Comparison of ENCODE assay signal across 8 cellular contexts in genomic region chr12:6167327-6168280, GRCh38. TPM values are rescaled to one million over a fixed set of nuclear protein-coding genes. Genes with fewer than 3 reads are reported as not detected.
DNase-seq lines count a peak whose midpoint lies in the region; ATAC-seq and TF ChIP-seq lines count a peak whose summit lies in the region.

No MANE protein-coding gene starts in this region.

- WGBS in endodermal cell (ENCODE audit: insufficient coverage in 1 of 2, insufficient read length in 1 of 2), 2 experiments, result 87 to 96% methylated on average over 10 to 17 of the region's 17 CpGs

- H3K4me1 ChIP-seq in BLaER1 (peaks cover 28% of the 10 kb centered on the region), endodermal cell (ENCODE audit: control insufficient read depth, insufficient read depth, low read length) (no peaks in the 10 kb centered on the region)

- H3K27ac ChIP-seq in BLaER1 (peak overlapping the region; percentile 56), endodermal cell (ENCODE audit: low read depth, low read length) (no peak overlapping the region), substantia nigra (ENCODE audit: low read depth, low read length, poor library complexity, severe bottlenecking) (peak overlapping the region; percentile 13)

- H3K27me3 ChIP-seq in BLaER1 (no peaks in the 10 kb centered on the region), endodermal cell (ENCODE audit: control insufficient read depth, insufficient read depth, low read length, poor library complexity, severe bottlenecking) (no peaks in the 10 kb centered on the region)

- H3K9me3 ChIP-seq in BLaER1, result peaks cover 14% of the 10 kb centered on the region; the same call in 1 of the 2 replicates
- no peaks in the 10 kb centered on the region for H3K9me3 ChIP-seq in endodermal cell (ENCODE audit: control insufficient read depth, low read length)

- no peaks in the 10 kb centered on the region for H3K36me3 ChIP-seq in BLaER1
- H3K36me3 ChIP-seq in endodermal cell (ENCODE audit: control insufficient read depth, insufficient read depth, low read length), result no peaks in the 10 kb centered on the region

- no peaks in the 10 kb centered on the region for H4K20me1 ChIP-seq in BLaER1

- H3K9me3 Mint-ChIP-seq in activated CD4-positive, alpha-beta T cell treated with anti-CD3 and anti-CD28 coated beads, Interleukin-2, amount 10 ng/mL, durations not matched to agents 7 days and 5 days, result no peaks in the 10 kb centered on the region
- no peaks in the 10 kb centered on the region for H3K9me3 Mint-ChIP-seq in endodermal cell
- H3K9me3 Mint-ChIP-seq in natural killer cell treated with Interleukin-12 subunit alpha and Interleukin-12 subunit beta and Interleukin-15 and Interleukin-18, amount 100 ng/mL, for 72 hours, result no peaks in the 10 kb centered on the region

- H3K4me2 ChIP-seq in BLaER1, result peak overlapping the region; percentile 80

- peak; percentile 77 for ATAC-seq in GM21367 (IDR thresholded peaks at IDR 0.05; ENCODE audit: unreplicated experiment)
- ATAC-seq in natural killer cell treated with Interleukin-12 subunit alpha and Interleukin-12 subunit beta and Interleukin-15 and Interleukin-18, amount 100 ng/mL, for 72 hours, result peak; percentile 92

- H3K4me3 Mint-ChIP-seq in activated CD4-positive, alpha-beta T cell treated with anti-CD3 and anti-CD28 coated beads, Interleukin-2, amount 10 ng/mL, durations not matched to agents 7 days and 5 days, result no peak overlapping the region
- no peak overlapping the region for H3K4me3 Mint-ChIP-seq in endodermal cell
- H3K4me3 Mint-ChIP-seq in natural killer cell treated with Interleukin-12 subunit alpha and Interleukin-12 subunit beta and Interleukin-15 and Interleukin-18, amount 100 ng/mL, for 72 hours, result peak overlapping the region; percentile 64

- peaks cover 25% of the 10 kb centered on the region for H3K4me1 Mint-ChIP-seq in activated CD4-positive, alpha-beta T cell treated with anti-CD3 and anti-CD28 coated beads, Interleukin-2, amount 10 ng/mL, durations not matched to agents 7 days and 5 days
- H3K4me1 Mint-ChIP-seq in endodermal cell, result no peaks in the 10 kb centered on the region
- H3K4me1 Mint-ChIP-seq in natural killer cell treated with Interleukin-12 subunit alpha and Interleukin-12 subunit beta and Interleukin-15 and Interleukin-18, amount 100 ng/mL, for 72 hours (ENCODE audit: low read depth in 2 of 2), result peaks cover 16 to 19% of the 10 kb centered on the region in 2 donors

- POLR2A ChIA-PET in activated CD4-positive, alpha-beta T cell treated with anti-CD3 and anti-CD28 coated beads, Interleukin-2, amount 10 ng/mL, durations not matched to agents 7 days and 5 days (lab: Charles Lee), result interaction anchor here (0.6 kb wide), 1 partner anchor 13 kb away, joined by 3 read pairs; no protein-coding TSS in a partner anchor

- TF ChIP-seq CTCF in endodermal cell (conservative IDR thresholded peaks at IDR 0.05), result no peak

- H3K27ac Mint-ChIP-seq in activated CD4-positive, alpha-beta T cell treated with anti-CD3 and anti-CD28 coated beads, Interleukin-2, amount 10 ng/mL, durations not matched to agents 7 days and 5 days, result peak overlapping the region; percentile 31
- H3K27ac Mint-ChIP-seq in endodermal cell, result peak overlapping the region; percentile 45
- peak overlapping the region; percentile 79 to 90 for H3K27ac Mint-ChIP-seq in natural killer cell treated with Interleukin-12 subunit alpha and Interleukin-12 subunit beta and Interleukin-15 and Interleukin-18, amount 100 ng/mL, for 72 hours

- DNase-seq in HS-27A (ENCODE audit: low read depth), result peak; percentile 95
- peak; percentile 34 for DNase-seq in activated CD4-positive, alpha-beta T cell treated with anti-CD3 and anti-CD28 coated beads, Interleukin-2, amount 10 ng/mL, durations not matched to agents 7 days and 5 days
- DNase-seq in endodermal cell, result no peak
- peak; percentile 80 for DNase-seq in natural killer cell treated with Interleukin-12 subunit alpha and Interleukin-12 subunit beta and Interleukin-15 and Interleukin-18, amount 100 ng/mL, for 72 hours (ENCODE audit: low spot score)
- peak in 12 of 49 donors; percentile 15 to 66 (median 34) for DNase-seq in substantia nigra (lab: John Stamatoyannopoulos, UW)
- DNase-seq in DMS 273 treated with DMSO at 0.1 percent for 48 hours (lab: John Stamatoyannopoulos, UW), result no peak

- H3K4me3 ChIP-seq in BLaER1 (no peak overlapping the region), endodermal cell (ENCODE audit: low read length) (no peak overlapping the region)

- peaks cover 2% of the 10 kb centered on the region for H3K27me3 Mint-ChIP-seq in activated CD4-positive, alpha-beta T cell treated with anti-CD3 and anti-CD28 coated beads, Interleukin-2, amount 10 ng/mL, durations not matched to agents 7 days and 5 days
- H3K27me3 Mint-ChIP-seq in endodermal cell (ENCODE audit: insufficient read depth), result peaks cover 7% of the 10 kb centered on the region
- H3K27me3 Mint-ChIP-seq in natural killer cell treated with Interleukin-12 subunit alpha and Interleukin-12 subunit beta and Interleukin-15 and Interleukin-18, amount 100 ng/mL, for 72 hours, result peaks cover 7 to 9% of the 10 kb centered on the region in 2 donors

- 0 out of 2 replicates have a peak overlapping the region, but pooled peaks have one; percentile 15 for H3K9ac ChIP-seq in BLaER1
- no peak overlapping the region for H3K9ac ChIP-seq in endodermal cell (ENCODE audit: extremely low read depth, low read length, poor library complexity, severe bottlenecking)

- no peaks in the 10 kb centered on the region for H3K36me3 Mint-ChIP-seq in activated CD4-positive, alpha-beta T cell treated with anti-CD3 and anti-CD28 coated beads, Interleukin-2, amount 10 ng/mL, durations not matched to agents 7 days and 5 days (ENCODE audit: low read depth)
- no peaks in the 10 kb centered on the region for H3K36me3 Mint-ChIP-seq in endodermal cell (ENCODE audit: low read depth)
- no peaks in the 10 kb centered on the region for H3K36me3 Mint-ChIP-seq in natural killer cell treated with Interleukin-12 subunit alpha and Interleukin-12 subunit beta and Interleukin-15 and Interleukin-18, amount 100 ng/mL, for 72 hours

- CTCF ChIA-PET in activated CD4-positive, alpha-beta T cell treated with anti-CD3 and anti-CD28 coated beads, Interleukin-2, amount 10 ng/mL, durations not matched to agents 7 days and 5 days (lab: Charles Lee), result interaction anchor here (0.6 to 2.4 kb wide), 4 partner anchors 28 to 111 kb away, joined by 5 to 6 read pairs (median 6); no protein-coding TSS in a partner anchor

RNA-seq across cellular contexts. Expression of gene CD9, which starts 32.6 kb away (rescaled TPM):
- total RNA-seq in activated CD4-positive, alpha-beta T cell treated with anti-CD3 and anti-CD28 coated beads, Interleukin-2, amount 10 ng/mL, durations not matched to agents 7 days and 5 days, result 1 to 10 TPM; 5.4 to 5.7 TPM
- total RNA-seq in endodermal cell, result 10 to 100 TPM; 33.5 to 99.1 TPM
- 26.5 TPM for polyA plus RNA-seq in endodermal cell (2013, experiment 1 of 2)
- polyA plus RNA-seq in endodermal cell (2013, experiment 2 of 2), result 22.0 TPM
- total RNA-seq in natural killer cell treated with Interleukin-12 subunit alpha and Interleukin-12 subunit beta and Interleukin-15 and Interleukin-18, amount 100 ng/mL, for 72 hours, result 1 to 10 TPM; 1.1 to 3.3 TPM

RNA-seq across cellular contexts. Expression of gene VWF, which starts 43.1 kb away (rescaled TPM):
- not detected for total RNA-seq in activated CD4-positive, alpha-beta T cell treated with anti-CD3 and anti-CD28 coated beads, Interleukin-2, amount 10 ng/mL, durations not matched to agents 7 days and 5 days
- total RNA-seq in endodermal cell, result 100 to 1,000 TPM; 248 to 476 TPM
- 2.9 TPM for polyA plus RNA-seq in endodermal cell (2013, experiment 1 of 2)
- polyA plus RNA-seq in endodermal cell (2013, experiment 2 of 2), result 4.7 TPM
- total RNA-seq in natural killer cell treated with Interleukin-12 subunit alpha and Interleukin-12 subunit beta and Interleukin-15 and Interleukin-18, amount 100 ng/mL, for 72 hours, result not detected

Comparison
In these comparisons a context has a peak if more than half of its experiments do, and no peak if none do; other contexts are left out.
1. DNase-seq: peak in HS-27A (single experiment), activated CD4-positive, alpha-beta T cell treated with anti-CD3 and anti-CD28 coated beads, Interleukin-2, amount 10 ng/mL, durations not matched to agents 7 days and 5 days (single experiment) and natural killer cell treated with Interleukin-12 subunit alpha and Interleukin-12 subunit beta and Interleukin-15 and Interleukin-18, amount 100 ng/mL, for 72 hours (single experiment); none in endodermal cell (single experiment) and DMS 273 treated with DMSO at 0.1 percent for 48 hours (single experiment).
2. H3K27ac Mint-ChIP-seq: peak in every context shown above with its lines; median percentile 84 in natural killer cell treated with Interleukin-12 subunit alpha and Interleukin-12 subunit beta and Interleukin-15 and Interleukin-18, amount 100 ng/mL, for 72 hours; 45 in endodermal cell; 31 in activated CD4-positive, alpha-beta T cell treated with anti-CD3 and anti-CD28 coated beads, Interleukin-2, amount 10 ng/mL, durations not matched to agents 7 days and 5 days.
3. RNA of gene CD9, which starts 32.6 kb away (total RNA-seq): 33.5 to 99.1 TPM in endodermal cell; 5.4 to 5.7 TPM in activated CD4-positive, alpha-beta T cell treated with anti-CD3 and anti-CD28 coated beads, Interleukin-2, amount 10 ng/mL, durations not matched to agents 7 days and 5 days and 1.1 to 3.3 TPM in natural killer cell treated with Interleukin-12 subunit alpha and Interleukin-12 subunit beta and Interleukin-15 and Interleukin-18, amount 100 ng/mL, for 72 hours; every median in the first group is over 4 times any median in the second.
4. RNA of gene VWF, which starts 43.1 kb away (total RNA-seq): 248 to 476 TPM in endodermal cell; not detected in activated CD4-positive, alpha-beta T cell treated with anti-CD3 and anti-CD28 coated beads, Interleukin-2, amount 10 ng/mL, durations not matched to agents 7 days and 5 days and not detected in natural killer cell treated with Interleukin-12 subunit alpha and Interleukin-12 subunit beta and Interleukin-15 and Interleukin-18, amount 100 ng/mL, for 72 hours; every median in the first group is over 100 times any median in the second.